In the genomic region with DNA sequence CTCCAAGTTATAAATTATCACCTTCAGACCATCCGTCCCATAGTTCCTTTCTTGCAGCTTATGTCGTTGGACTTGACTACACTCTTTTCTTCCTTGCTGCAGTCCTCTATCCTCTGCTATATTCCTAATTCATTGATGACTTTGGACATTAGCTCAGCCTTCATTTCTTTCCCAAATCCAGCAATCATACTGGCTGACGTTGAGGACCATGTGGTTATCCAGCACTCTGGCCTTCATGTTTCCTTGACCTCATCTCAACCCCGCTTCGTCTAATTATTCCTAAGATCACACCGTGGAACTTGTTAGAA, we compare ENCODE assay signal across 1 cellular context.
A peak's percentile ranks its signal among the peaks of the same experiment; 100 is the strongest.
TF ChIP-seq lines count a peak whose summit lies in the region.

No MANE protein-coding gene starts in this region.

TF ChIP-seq in K562, 482 proteins besides CTCF, POLR2A, EP300 and RAD21:
- TF ChIP-seq POLR2B (IDR thresholded peaks at IDR 0.05; ENCODE audit: low read depth, partially characterized antibody) (peak; percentile 6), ETS2 (tag; IDR thresholded peaks at IDR 0.05; ENCODE audit: borderline replicate concordance, poor library complexity, severe bottlenecking) (no peak)
